Comparison of ENCODE assay signal across 10 cellular contexts in the genomic region with DNA sequence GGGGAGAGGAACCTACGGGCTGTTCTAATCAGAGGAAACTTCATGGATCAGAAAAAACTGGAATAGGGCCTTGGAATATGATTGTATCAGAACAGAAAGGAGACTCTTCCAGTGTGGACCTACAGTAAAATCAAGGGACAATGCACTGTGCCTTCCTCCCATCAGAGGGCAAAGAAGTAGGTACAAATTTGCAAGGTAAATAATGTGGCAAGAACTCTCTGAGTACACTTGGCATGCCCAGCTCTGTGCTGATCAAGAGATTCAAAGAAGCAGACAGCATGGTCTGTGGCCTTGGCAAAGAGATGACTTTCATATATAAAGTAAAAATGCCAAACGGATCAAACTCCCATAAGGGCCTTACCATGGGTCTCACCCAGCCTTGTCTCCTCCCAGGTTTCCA.
"Had no signal": no experiment of that assay in that cellular context is flagged by ENCODE, and none has a peak within 500 bp of the region (broad histone marks: within the 10 kb centered on the region; RNA-seq: fewer than 3 reads in every experiment).

No MANE protein-coding gene starts in this region.

- ATAC-seq: HCT116, K562 had no signal

- DNase-seq: GOT3, H7, HFFc6, IMR-90, KG1 had no signal

- FAIRE-seq: K562 had no signal

- H3K36me3 ChIP-seq: HAP-1 had no signal

- H3K4me3 ChIP-seq: GM23248, HAP-1, K562 had no signal

- H3K9me3 ChIP-seq: HAP-1 had no signal

- H3K4me1 ChIP-seq: HAP-1 had no signal

- H3K27ac ChIP-seq: GM23248, HL-60 had no signal
